Comparison of ENCODE assay signal across 2 cellular contexts in the genomic region with DNA sequence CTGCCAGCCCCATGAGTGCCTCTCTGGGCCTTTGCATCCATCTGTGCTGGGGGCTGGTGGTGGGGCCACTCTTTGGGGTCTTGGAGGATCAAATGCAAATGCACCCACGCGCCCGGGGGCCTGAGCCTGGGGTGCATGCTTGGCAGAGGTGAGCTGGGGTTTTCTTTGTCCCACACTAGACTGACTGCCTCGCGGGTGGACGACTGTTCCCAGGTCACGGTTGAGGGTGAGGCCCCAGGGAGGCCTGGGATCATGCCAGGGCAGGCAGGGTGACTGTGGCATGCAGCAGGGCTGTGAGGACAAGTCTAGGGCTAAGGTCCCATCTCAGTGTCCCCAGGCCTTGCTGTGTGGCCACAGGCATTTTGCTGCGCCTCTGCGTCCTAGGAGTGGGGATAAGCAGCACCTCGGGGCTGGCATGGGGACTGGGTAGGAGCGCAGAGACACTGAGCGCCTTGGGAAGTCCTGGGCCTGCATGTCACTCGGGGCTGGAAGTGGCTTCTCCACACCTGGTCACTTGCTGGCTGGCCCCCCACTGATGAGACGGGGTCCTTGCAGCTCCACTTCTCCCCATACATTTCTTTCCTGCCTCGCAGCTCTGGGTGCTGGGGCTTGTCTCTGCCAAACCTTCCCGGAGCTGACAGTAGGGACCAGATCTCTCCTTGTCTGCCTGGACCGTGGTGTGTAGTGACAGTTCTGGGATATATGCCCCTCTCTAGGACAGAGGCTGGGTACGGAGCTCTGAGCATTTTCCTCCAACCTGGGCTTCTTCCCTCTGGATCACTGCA.
TF ChIP-seq lines count a peak whose summit lies in the region.

No MANE protein-coding gene starts in this region.

TF ChIP-seq in HepG2, 621 proteins besides CTCF, POLR2A, EP300 and RAD21:
- TF ChIP-seq ISX (CRISPR knock-in tag; conservative IDR thresholded peaks at IDR 0.05): no peak
- no peak for TF ChIP-seq CBX1 (IDR thresholded peaks at IDR 0.05; ENCODE audit: low read depth)
- TF ChIP-seq, protein P1, sequence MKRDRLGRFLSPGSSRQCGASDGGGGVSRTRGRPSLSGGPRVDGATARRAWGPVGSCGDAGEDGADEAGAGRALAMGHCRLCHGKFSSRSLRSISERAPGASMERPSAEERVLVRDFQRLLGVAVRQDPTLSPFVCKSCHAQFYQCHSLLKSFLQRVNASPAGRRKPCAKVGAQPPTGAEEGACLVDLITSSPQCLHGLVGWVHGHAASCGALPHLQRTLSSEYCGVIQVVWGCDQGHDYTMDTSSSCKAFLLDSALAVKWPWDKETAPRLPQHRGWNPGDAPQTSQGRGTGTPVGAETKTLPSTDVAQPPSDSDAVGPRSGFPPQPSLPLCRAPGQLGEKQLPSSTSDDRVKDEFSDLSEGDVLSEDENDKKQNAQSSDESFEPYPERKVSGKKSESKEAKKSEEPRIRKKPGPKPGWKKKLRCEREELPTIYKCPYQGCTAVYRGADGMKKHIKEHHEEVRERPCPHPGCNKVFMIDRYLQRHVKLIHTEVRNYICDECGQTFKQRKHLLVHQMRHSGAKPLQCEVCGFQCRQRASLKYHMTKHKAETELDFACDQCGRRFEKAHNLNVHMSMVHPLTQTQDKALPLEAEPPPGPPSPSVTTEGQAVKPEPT (CRISPR knock-in tag; IDR thresholded peaks at IDR 0.05; ENCODE audit: low read depth): no peak
- TF ChIP-seq FOXO1 (CRISPR knock-in tag; IDR thresholded peaks at IDR 0.05): no peak
- TF ChIP-seq, protein P2, sequence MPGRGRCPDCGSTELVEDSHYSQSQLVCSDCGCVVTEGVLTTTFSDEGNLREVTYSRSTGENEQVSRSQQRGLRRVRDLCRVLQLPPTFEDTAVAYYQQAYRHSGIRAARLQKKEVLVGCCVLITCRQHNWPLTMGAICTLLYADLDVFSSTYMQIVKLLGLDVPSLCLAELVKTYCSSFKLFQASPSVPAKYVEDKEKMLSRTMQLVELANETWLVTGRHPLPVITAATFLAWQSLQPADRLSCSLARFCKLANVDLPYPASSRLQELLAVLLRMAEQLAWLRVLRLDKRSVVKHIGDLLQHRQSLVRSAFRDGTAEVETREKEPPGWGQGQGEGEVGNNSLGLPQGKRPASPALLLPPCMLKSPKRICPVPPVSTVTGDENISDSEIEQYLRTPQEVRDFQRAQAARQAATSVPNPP (CRISPR knock-in tag; IDR thresholded peaks at IDR 0.05): no peak
- TF ChIP-seq EHMT2 (IDR thresholded peaks at IDR 0.05; ENCODE audit: borderline replicate concordance, low read depth, low read length): no peak
- no peak for TF ChIP-seq ZNF383 (CRISPR knock-in tag; IDR thresholded peaks at IDR 0.05; ENCODE audit: borderline replicate concordance)
- no peak for TF ChIP-seq ZNF766 (CRISPR knock-in tag; IDR thresholded peaks at IDR 0.05; ENCODE audit: borderline replicate concordance)
TF ChIP-seq in HepG2: peak in this region for 0.

TF ChIP-seq in H1, 55 proteins besides CTCF, POLR2A, EP300 and RAD21:
- TF ChIP-seq CEBPB (IDR thresholded peaks at IDR 0.05; ENCODE audit: low read depth, low read length) (no peak), ZNF274 (IDR thresholded peaks at IDR 0.05; ENCODE audit: borderline replicate concordance, extremely low read depth, low read length) (no peak), SRF (IDR thresholded peaks at IDR 0.05; ENCODE audit: low read depth, low read length) (no peak), SUZ12 (IDR thresholded peaks at IDR 0.05; ENCODE audit: low read length) (no peak), RFX5 (IDR thresholded peaks at IDR 0.05; ENCODE audit: borderline replicate concordance, low read depth, low read length) (no peak)
